Comparison of ENCODE assay signal across 1 cellular context in the genomic region with DNA sequence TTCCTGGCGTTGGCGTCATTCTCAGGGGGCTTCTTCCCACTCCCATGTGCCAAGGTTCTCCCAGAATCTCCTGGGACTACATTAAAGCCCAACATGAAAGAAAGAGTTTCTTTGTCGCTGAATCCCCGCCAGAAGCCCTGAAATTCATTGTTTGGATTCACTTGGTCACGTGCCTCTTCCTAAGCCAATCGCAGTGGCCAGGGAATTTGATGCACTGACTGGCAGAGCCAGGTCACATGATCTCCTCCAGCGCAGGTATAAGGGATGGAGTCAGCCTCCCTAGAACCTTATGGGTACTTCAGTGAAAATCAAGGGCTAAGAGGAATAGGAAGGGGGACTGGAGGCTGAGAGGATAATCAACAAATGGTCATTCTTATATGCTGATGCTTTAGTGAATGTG.
TF ChIP-seq lines count a peak whose summit lies in the region.

No MANE protein-coding gene starts in this region.

TF ChIP-seq in K562, 482 proteins besides CTCF, POLR2A, EP300 and RAD21 (continued from another document and continues in another):
- TF ChIP-seq KLF1 (tag; IDR thresholded peaks at IDR 0.05) (no peak), ARNT (IDR thresholded peaks at IDR 0.05) (no peak), PRPF4 (IDR thresholded peaks at IDR 0.05; ENCODE audit: insufficient read depth, low read depth, low read length, poor library complexity, severe bottlenecking) (no peak), ARID2 (IDR thresholded peaks at IDR 0.05) (no peak), BCOR (IDR thresholded peaks at IDR 0.05) (no peak), DIDO1 (tag; IDR thresholded peaks at IDR 0.05; ENCODE audit: low read depth) (0 out of 2 replicates have a peak, but pooled peaks have one; percentile 40), ZNF76 (CRISPR knock-in tag; IDR thresholded peaks at IDR 0.05; ENCODE audit: borderline replicate concordance) (no peak), GABPA (tag; conservative IDR thresholded peaks at IDR 0.05; ENCODE audit: low read depth) (no peak), MGA (IDR thresholded peaks at IDR 0.05) (peak; percentile 56), ZNF3 (CRISPR knock-in tag; IDR thresholded peaks at IDR 0.05) (no peak), RBM25 (IDR thresholded peaks at IDR 0.05; ENCODE audit: low read depth, low read length, severe bottlenecking) (peak; percentile 74), CEBPG (CRISPR knock-in tag; IDR thresholded peaks at IDR 0.05) (no peak), CEBPG (tag; conservative IDR thresholded peaks at IDR 0.05 in 1 of 2, IDR thresholded peaks at IDR 0.05 in 1 of 2) (no peak), RNF219 (CRISPR knock-in tag; IDR thresholded peaks at IDR 0.05) (no peak), ZNF280A (IDR thresholded peaks at IDR 0.05; ENCODE audit: low read depth, partially characterized antibody) (no peak)
- TF ChIP-seq, protein P1, sequence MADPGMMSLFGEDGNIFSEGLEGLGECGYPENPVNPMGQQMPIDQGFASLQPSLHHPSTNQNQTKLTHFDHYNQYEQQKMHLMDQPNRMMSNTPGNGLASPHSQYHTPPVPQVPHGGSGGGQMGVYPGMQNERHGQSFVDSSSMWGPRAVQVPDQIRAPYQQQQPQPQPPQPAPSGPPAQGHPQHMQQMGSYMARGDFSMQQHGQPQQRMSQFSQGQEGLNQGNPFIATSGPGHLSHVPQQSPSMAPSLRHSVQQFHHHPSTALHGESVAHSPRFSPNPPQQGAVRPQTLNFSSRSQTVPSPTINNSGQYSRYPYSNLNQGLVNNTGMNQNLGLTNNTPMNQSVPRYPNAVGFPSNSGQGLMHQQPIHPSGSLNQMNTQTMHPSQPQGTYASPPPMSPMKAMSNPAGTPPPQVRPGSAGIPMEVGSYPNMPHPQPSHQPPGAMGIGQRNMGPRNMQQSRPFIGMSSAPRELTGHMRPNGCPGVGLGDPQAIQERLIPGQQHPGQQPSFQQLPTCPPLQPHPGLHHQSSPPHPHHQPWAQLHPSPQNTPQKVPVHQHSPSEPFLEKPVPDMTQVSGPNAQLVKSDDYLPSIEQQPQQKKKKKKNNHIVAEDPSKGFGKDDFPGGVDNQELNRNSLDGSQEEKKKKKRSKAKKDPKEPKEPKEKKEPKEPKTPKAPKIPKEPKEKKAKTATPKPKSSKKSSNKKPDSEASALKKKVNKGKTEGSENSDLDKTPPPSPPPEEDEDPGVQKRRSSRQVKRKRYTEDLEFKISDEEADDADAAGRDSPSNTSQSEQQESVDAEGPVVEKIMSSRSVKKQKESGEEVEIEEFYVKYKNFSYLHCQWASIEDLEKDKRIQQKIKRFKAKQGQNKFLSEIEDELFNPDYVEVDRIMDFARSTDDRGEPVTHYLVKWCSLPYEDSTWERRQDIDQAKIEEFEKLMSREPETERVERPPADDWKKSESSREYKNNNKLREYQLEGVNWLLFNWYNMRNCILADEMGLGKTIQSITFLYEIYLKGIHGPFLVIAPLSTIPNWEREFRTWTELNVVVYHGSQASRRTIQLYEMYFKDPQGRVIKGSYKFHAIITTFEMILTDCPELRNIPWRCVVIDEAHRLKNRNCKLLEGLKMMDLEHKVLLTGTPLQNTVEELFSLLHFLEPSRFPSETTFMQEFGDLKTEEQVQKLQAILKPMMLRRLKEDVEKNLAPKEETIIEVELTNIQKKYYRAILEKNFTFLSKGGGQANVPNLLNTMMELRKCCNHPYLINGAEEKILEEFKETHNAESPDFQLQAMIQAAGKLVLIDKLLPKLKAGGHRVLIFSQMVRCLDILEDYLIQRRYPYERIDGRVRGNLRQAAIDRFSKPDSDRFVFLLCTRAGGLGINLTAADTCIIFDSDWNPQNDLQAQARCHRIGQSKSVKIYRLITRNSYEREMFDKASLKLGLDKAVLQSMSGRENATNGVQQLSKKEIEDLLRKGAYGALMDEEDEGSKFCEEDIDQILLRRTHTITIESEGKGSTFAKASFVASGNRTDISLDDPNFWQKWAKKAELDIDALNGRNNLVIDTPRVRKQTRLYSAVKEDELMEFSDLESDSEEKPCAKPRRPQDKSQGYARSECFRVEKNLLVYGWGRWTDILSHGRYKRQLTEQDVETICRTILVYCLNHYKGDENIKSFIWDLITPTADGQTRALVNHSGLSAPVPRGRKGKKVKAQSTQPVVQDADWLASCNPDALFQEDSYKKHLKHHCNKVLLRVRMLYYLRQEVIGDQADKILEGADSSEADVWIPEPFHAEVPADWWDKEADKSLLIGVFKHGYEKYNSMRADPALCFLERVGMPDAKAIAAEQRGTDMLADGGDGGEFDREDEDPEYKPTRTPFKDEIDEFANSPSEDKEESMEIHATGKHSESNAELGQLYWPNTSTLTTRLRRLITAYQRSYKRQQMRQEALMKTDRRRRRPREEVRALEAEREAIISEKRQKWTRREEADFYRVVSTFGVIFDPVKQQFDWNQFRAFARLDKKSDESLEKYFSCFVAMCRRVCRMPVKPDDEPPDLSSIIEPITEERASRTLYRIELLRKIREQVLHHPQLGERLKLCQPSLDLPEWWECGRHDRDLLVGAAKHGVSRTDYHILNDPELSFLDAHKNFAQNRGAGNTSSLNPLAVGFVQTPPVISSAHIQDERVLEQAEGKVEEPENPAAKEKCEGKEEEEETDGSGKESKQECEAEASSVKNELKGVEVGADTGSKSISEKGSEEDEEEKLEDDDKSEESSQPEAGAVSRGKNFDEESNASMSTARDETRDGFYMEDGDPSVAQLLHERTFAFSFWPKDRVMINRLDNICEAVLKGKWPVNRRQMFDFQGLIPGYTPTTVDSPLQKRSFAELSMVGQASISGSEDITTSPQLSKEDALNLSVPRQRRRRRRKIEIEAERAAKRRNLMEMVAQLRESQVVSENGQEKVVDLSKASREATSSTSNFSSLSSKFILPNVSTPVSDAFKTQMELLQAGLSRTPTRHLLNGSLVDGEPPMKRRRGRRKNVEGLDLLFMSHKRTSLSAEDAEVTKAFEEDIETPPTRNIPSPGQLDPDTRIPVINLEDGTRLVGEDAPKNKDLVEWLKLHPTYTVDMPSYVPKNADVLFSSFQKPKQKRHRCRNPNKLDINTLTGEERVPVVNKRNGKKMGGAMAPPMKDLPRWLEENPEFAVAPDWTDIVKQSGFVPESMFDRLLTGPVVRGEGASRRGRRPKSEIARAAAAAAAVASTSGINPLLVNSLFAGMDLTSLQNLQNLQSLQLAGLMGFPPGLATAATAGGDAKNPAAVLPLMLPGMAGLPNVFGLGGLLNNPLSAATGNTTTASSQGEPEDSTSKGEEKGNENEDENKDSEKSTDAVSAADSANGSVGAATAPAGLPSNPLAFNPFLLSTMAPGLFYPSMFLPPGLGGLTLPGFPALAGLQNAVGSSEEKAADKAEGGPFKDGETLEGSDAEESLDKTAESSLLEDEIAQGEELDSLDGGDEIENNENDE (IDR thresholded peaks at IDR 0.05; ENCODE audit: low read depth, low read length), result no peak
- TF ChIP-seq, protein P2, sequence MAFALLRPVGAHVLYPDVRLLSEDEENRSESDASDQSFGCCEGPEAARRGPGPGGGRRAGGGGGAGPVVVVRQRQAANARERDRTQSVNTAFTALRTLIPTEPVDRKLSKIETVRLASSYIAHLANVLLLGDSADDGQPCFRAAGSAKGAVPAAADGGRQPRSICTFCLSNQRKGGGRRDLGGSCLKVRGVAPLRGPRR (CRISPR knock-in tag; IDR thresholded peaks at IDR 0.05), result no peak
- TF ChIP-seq, protein P3, sequence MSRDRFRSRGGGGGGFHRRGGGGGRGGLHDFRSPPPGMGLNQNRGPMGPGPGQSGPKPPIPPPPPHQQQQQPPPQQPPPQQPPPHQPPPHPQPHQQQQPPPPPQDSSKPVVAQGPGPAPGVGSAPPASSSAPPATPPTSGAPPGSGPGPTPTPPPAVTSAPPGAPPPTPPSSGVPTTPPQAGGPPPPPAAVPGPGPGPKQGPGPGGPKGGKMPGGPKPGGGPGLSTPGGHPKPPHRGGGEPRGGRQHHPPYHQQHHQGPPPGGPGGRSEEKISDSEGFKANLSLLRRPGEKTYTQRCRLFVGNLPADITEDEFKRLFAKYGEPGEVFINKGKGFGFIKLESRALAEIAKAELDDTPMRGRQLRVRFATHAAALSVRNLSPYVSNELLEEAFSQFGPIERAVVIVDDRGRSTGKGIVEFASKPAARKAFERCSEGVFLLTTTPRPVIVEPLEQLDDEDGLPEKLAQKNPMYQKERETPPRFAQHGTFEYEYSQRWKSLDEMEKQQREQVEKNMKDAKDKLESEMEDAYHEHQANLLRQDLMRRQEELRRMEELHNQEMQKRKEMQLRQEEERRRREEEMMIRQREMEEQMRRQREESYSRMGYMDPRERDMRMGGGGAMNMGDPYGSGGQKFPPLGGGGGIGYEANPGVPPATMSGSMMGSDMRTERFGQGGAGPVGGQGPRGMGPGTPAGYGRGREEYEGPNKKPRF (IDR thresholded peaks at IDR 0.05; ENCODE audit: low read depth, low read length), result no peak
